In the genomic region with DNA sequence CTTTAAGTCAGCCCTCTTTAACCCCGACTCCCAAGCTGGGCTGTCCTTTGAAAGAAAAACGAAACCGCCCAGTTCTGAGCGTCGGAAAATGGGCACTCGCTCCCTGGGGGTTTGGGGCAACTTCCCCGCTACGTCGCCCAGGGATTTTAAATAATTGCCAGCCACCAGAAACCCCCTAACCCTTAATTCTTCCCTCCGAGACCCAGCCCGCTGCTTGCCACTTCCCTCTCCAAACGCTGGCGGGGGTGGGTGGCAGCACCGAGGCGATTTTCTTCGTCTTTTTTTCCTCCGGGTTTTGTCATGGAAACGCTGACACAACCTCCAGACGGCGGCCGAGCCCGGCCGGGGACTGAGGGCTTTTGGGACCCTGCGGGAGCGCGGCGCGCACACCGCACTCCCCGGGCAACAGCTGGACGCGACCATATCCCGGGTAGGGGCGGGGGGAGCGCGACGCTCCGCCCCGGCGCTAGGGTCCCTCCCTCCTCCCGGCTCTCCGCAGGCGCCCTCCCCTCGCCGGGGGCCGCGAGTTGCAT, we compare ENCODE assay signal across 8 cellular contexts. TPM values are rescaled to one million over a fixed set of nuclear protein-coding genes. Genes with fewer than 3 reads are reported as not detected.
DNase-seq lines count a peak whose midpoint lies in the region; ATAC-seq and TF ChIP-seq lines count a peak whose summit lies in the region.

TSS of gene CHST11 (plus strand) at position 532 of the 533 bp plus-strand sequence.

- H3K27me3 ChIP-seq in HCT116 (ENCODE audit: insufficient read depth, low read length) (no peaks in the 10 kb centered on the region), SU-DHL-6 (ENCODE audit: low read length) (no peaks in the 10 kb centered on the region), osteoblast (ENCODE audit: insufficient read depth, low read length) (no peaks in the 10 kb centered on the region), thymus (ENCODE audit: control insufficient read depth, insufficient read depth) (no peaks in the 10 kb centered on the region)

- no TSS peak for BruUV-seq in HCT116 (replicated peaks; lab: Mats Ljungman, UMichigan)

- TF ChIP-seq POLR2A in HCT116 (IDR thresholded peaks at IDR 0.05; ENCODE audit: borderline replicate concordance, extremely low read depth, insufficient read depth, insufficient read length) = no peak

- H3K4me2 ChIP-seq in HCT116 (ENCODE audit: low read length) (peak within 1 kb of the TSS; percentile 82), SU-DHL-6 (ENCODE audit: low read depth, low read length, poor library complexity, severe bottlenecking) (peak within 1 kb of the TSS; percentile 84), osteoblast (ENCODE audit: insufficient read depth, low read length) (peak within 1 kb of the TSS; percentile 89)

- peak within 1 kb of the TSS; percentile 65 for H3K9ac ChIP-seq in HCT116 (ENCODE audit: low read length)
- peak within 1 kb of the TSS; percentile 46 for H3K9ac ChIP-seq in SU-DHL-6 (ENCODE audit: low read length)

- H3K36me3 Mint-ChIP-seq in activated naive CD8-positive, alpha-beta T cell treated with anti-CD3 and anti-CD28 coated beads for 36 hours = peaks cover 3% of the 10 kb centered on the region

- CTCF ChIA-PET in HCT116 (lab: Charles Lee) = no interaction called here

- WGBS in thymus = under 1% methylated on average over 47 of the region's 47 CpGs

- RAD21 ChIA-PET in HCT116 (lab: Charles Lee; ENCODE audit: low non-redundant PET in 1 of 2, low total read pairs in 2 of 2, uncharacterized antibody in 2 of 2, unreplicated experiment in 2 of 2) = no interaction called here

- H3K9me3 ChIP-seq in HCT116 (ENCODE audit: control insufficient read depth in 1 of 2, insufficient read depth in 1 of 2, low read depth in 1 of 2, low read length in 2 of 2) (no peaks in the 10 kb centered on the region), SU-DHL-6 (ENCODE audit: insufficient read depth, low read length) (no peaks in the 10 kb centered on the region), osteoblast (ENCODE audit: low read depth, low read length) (no peaks in the 10 kb centered on the region), thymus (ENCODE audit: control insufficient read depth) (no peaks in the 10 kb centered on the region)

- peak within 1 kb of the TSS; percentile 95 for H3K27ac Mint-ChIP-seq in activated naive CD8-positive, alpha-beta T cell treated with anti-CD3 and anti-CD28 coated beads for 36 hours

- no peaks in the 10 kb centered on the region for H4K20me1 ChIP-seq in HCT116 (ENCODE audit: insufficient read depth)
- H4K20me1 ChIP-seq in SU-DHL-6 (ENCODE audit: low read depth, low read length) = no peaks in the 10 kb centered on the region
- H4K20me1 ChIP-seq in osteoblast (ENCODE audit: insufficient read depth, low read length) = peaks cover 4% of the 10 kb centered on the region

- no peaks in the 10 kb centered on the region for H3K9me3 Mint-ChIP-seq in activated naive CD8-positive, alpha-beta T cell treated with anti-CD3 and anti-CD28 coated beads for 36 hours

- no peak within 1 kb of the TSS for H2AFZ ChIP-seq in HCT116 (ENCODE audit: low read depth, low read length, poor library complexity, severe bottlenecking)
- H2AFZ ChIP-seq in SU-DHL-6 (ENCODE audit: low read depth, low read length, severe bottlenecking) = peak within 1 kb of the TSS; percentile 82
- peak within 1 kb of the TSS; percentile 94 for H2AFZ ChIP-seq in osteoblast (ENCODE audit: low read length)

- ATAC-seq in HCT116 (peak; percentile 80), Right ventricle myocardium inferior (peak; percentile 94)

- H3K9me2 ChIP-seq in HCT116 (ENCODE audit: insufficient read depth) (no peaks in the 10 kb centered on the region), SU-DHL-6 (replicated peaks; ENCODE audit: insufficient read depth, low read length) (no peaks in the 10 kb centered on the region)

- H3K27ac ChIP-seq in HCT116 (ENCODE audit: low read depth, low read length) = peak within 1 kb of the TSS; percentile 65
- H3K27ac ChIP-seq in SU-DHL-6 (ENCODE audit: low read depth, low read length) = no peak within 1 kb of the TSS
- H3K27ac ChIP-seq in osteoblast (ENCODE audit: low read depth, low read length) = peak within 1 kb of the TSS; percentile 86
- peak within 1 kb of the TSS; percentile 82 for H3K27ac ChIP-seq in thymus (ENCODE audit: low read depth)

- H3K79me2 ChIP-seq in HCT116 (ENCODE audit: insufficient read depth, low read length) (peaks cover 16% of the 10 kb centered on the region), SU-DHL-6 (ENCODE audit: insufficient read depth, low read length) (no peaks in the 10 kb centered on the region), osteoblast (ENCODE audit: insufficient read depth, low read length) (peaks cover 49% of the 10 kb centered on the region)

- intact Hi-C loops in HCT116 (cut with micrococcal nuclease) = no loop called here
- intact Hi-C loops in Right ventricle myocardium inferior (cut with DNase I) = loop anchor here (2.0 to 10.0 kb wide), 5 partner anchors 51 to 211 kb away; no protein-coding TSS in a partner anchor

- TF ChIP-seq RAD21 in HCT116 (IDR thresholded peaks at IDR 0.05; ENCODE audit: low read depth) = peak; percentile 25

- peak; percentile 92 for DNase-seq in GDM1 (lab: John Stamatoyannopoulos, UW)
- DNase-seq in HCT116 (ENCODE audit: low read depth, low spot score) = peak; percentile 48
- peak; percentile 92 for DNase-seq in MV-4-11 (lab: John Stamatoyannopoulos, UW)
- peak; percentile 84 for DNase-seq in activated naive CD8-positive, alpha-beta T cell treated with anti-CD3 and anti-CD28 coated beads for 36 hours
- DNase-seq in Right ventricle myocardium inferior (ENCODE audit: missing footprints) = peak; percentile 93
- DNase-seq in osteoblast (ENCODE audit: insufficient read length, low spot score, missing footprints) = peak; percentile 98

- TF ChIP-seq CTCF in HCT116 (IDR thresholded peaks at IDR 0.05 in 2 of 3, conservative IDR thresholded peaks at IDR 0.05 in 1 of 3; ENCODE audit: borderline replicate concordance in 1 of 3, insufficient read depth in 1 of 3, low read depth in 2 of 3, low read length in 2 of 3) = 0 out of 6 replicates have a peak, but pooled peaks of 1 of the 3 experiments have one; percentile 19
- TF ChIP-seq CTCF in SU-DHL-6 (IDR thresholded peaks at IDR 0.05; ENCODE audit: insufficient read depth, low read length, poor library complexity, severe bottlenecking) = no peak
- TF ChIP-seq CTCF in osteoblast (IDR thresholded peaks at IDR 0.05; ENCODE audit: extremely low read depth, low read depth, low read length) = peak; percentile 40

- peak within 1 kb of the TSS; percentile 95 for H3K4me3 Mint-ChIP-seq in activated naive CD8-positive, alpha-beta T cell treated with anti-CD3 and anti-CD28 coated beads for 36 hours

- H3F3A ChIP-seq in SU-DHL-6 (ENCODE audit: insufficient read depth) = no peaks in the 10 kb centered on the region

- peaks cover 9 to 35% of the 10 kb centered on the region in 2 experiments for H3K4me1 ChIP-seq in HCT116 (ENCODE audit: control insufficient read depth in 1 of 2, insufficient read depth in 2 of 2, low read length in 2 of 2)
- H3K4me1 ChIP-seq in osteoblast (ENCODE audit: insufficient read depth, low read length) = peaks cover 31% of the 10 kb centered on the region
- peaks cover 19% of the 10 kb centered on the region for H3K4me1 ChIP-seq in thymus (ENCODE audit: control insufficient read depth, insufficient read depth, low read length)

- POLR2A ChIA-PET in HCT116 (lab: Charles Lee) = no interaction called here

- H3K4me1 Mint-ChIP-seq in activated naive CD8-positive, alpha-beta T cell treated with anti-CD3 and anti-CD28 coated beads for 36 hours = peaks cover 36% of the 10 kb centered on the region

- no peaks in the 10 kb centered on the region for H3K27me3 Mint-ChIP-seq in activated naive CD8-positive, alpha-beta T cell treated with anti-CD3 and anti-CD28 coated beads for 36 hours

- no peaks in the 10 kb centered on the region for H3K36me3 ChIP-seq in HCT116 (ENCODE audit: control insufficient read depth in 1 of 2, insufficient read depth in 2 of 2, low read length in 2 of 2)
- H3K36me3 ChIP-seq in SU-DHL-6 (ENCODE audit: low read length) = no peaks in the 10 kb centered on the region
- H3K36me3 ChIP-seq in osteoblast (ENCODE audit: insufficient read depth, low read length) = no peaks in the 10 kb centered on the region
- no peaks in the 10 kb centered on the region for H3K36me3 ChIP-seq in thymus (ENCODE audit: control insufficient read depth, insufficient read depth)

- peak within 1 kb of the TSS; percentile 53 to 72 for H3K4me3 ChIP-seq in HCT116 (replicated peaks in 1 of 2; ENCODE audit: low read depth in 1 of 2, low read length in 2 of 2)
- H3K4me3 ChIP-seq in SU-DHL-6 (ENCODE audit: insufficient read depth, low read length, poor library complexity, severe bottlenecking) = peak within 1 kb of the TSS; percentile 59
- H3K4me3 ChIP-seq in osteoblast (ENCODE audit: insufficient read depth, low read length) = peak within 1 kb of the TSS; percentile 93
- H3K4me3 ChIP-seq in thymus (ENCODE audit: low read length) = peak within 1 kb of the TSS; percentile 98

TF ChIP-seq in HCT116, 20 proteins besides CTCF, POLR2A, EP300 and RAD21:
- TF ChIP-seq FOSL1 (IDR thresholded peaks at IDR 0.05; ENCODE audit: low read depth) (peak; percentile 75; the same call in 1 of the 2 replicates), SP1 (IDR thresholded peaks at IDR 0.05; ENCODE audit: low read depth) (peak; percentile 26; the same call in 1 of the 2 replicates), ATF3 (IDR thresholded peaks at IDR 0.05) (no peak), EGR1 (IDR thresholded peaks at IDR 0.05; ENCODE audit: low read depth) (peak; percentile 55), POLR2AphosphoS5 (IDR thresholded peaks at IDR 0.05; ENCODE audit: low read depth, low read length) (0 out of 2 replicates have a peak, but pooled peaks have one; percentile 15), ZNF274 (IDR thresholded peaks at IDR 0.05; ENCODE audit: low read depth, low read length) (no peak), MAX (IDR thresholded peaks at IDR 0.05) (peak; percentile 16; the same call in 1 of the 2 replicates), JUND (IDR thresholded peaks at IDR 0.05) (0 out of 2 replicates have a peak, but pooled peaks have one; percentile 27)

RNA-seq across cellular contexts. Expression of gene CHST11, which starts in this region (rescaled TPM):
- total RNA-seq in HCT116 (2021; ENCODE audit: unreplicated experiment) = 10.1 TPM
- 6.8 and 7.3 TPM in 2 replicates for polyA plus RNA-seq in HCT116 (2012)
- total RNA-seq in activated naive CD8-positive, alpha-beta T cell treated with anti-CD3 and anti-CD28 coated beads for 36 hours = 10 to 100 TPM; 19.1 to 21.9 TPM
- total RNA-seq in Right ventricle myocardium inferior = 3.7 TPM
- 23.0 and 24.6 TPM in 2 replicates for total RNA-seq in osteoblast
- 6.7 TPM for polyA plus RNA-seq in thymus

Comparison
In these comparisons a context has a peak if more than half of its experiments do, and no peak if none do; other contexts are left out.
1. DNase-seq: peak in every context shown above with its lines; median percentile 98 in osteoblast; 93 in Right ventricle myocardium inferior; 92 in GDM1; 92 in MV-4-11; 84 in activated naive CD8-positive, alpha-beta T cell treated with anti-CD3 and anti-CD28 coated beads for 36 hours; 48 in HCT116.